Comparison of ENCODE assay signal across 1 cellular context in genomic region chr14:67241416-67242362, GRCh38.
TF ChIP-seq lines count a peak whose summit lies in the region.

TSS of gene PALS1 (plus strand) at chr14:67241435. CDS start at chr14:67279171, 37,736 bp downstream.

TF ChIP-seq in IMR-90, 13 proteins besides CTCF, POLR2A, EP300 and RAD21 (continued from another document):
- no peak for TF ChIP-seq ELK1 (IDR thresholded peaks at IDR 0.05; ENCODE audit: borderline replicate concordance, low read depth, low read length)
